ENCODE assay signal across 8 cellular contexts in the genomic region with DNA sequence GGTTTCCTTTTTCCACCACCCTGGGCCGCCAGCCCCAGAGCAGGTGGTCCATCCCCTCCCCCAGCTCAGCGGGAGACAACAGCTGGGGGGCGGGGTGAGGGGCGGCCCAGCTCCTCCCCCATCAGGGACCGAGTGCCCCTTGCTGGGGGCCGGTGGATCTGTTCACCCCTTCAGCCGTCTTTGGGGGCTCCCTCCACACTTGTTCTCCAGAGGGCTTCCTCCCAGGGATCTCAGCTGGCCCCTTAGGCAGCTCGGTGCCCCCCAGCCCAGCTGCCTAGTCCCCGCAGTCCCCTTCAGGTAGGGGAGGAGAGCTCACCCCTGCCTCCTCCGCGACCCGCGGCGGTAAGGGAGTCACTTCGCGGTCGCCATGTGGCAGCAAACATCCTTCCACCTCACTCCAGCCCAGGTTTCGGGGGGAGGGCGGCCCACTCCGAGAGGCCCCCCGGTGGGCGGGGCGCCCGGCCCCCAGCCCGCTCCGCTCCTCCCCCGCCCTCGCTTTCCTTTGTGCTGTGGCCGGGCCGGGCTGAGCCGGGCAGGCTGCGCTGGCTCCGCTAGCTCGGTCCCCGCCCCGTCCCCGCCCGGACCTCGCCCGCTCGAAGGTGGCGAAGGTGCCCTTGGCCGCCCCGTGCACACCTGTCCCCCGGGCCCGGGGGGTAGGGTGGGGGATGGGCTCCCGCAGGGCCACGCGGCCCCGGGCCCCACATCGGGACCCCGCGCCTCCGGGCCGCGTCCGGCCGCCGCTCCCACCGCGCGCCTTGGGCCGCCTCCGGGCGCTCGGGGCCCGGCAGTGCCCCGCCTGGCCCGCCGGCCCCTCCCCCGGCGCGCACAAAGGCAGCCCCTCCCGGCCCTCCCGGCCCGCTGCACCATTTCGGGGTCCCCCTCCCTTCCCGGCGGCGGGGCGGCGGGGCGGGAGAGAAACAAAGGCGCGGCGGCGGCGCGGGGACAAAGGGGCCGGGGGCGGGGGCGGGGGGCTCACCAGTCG. TPM values are rescaled to one million over a fixed set of nuclear protein-coding genes. Genes with fewer than 3 reads are reported as not detected.
DNase-seq lines count a peak whose midpoint lies in the region; ATAC-seq and TF ChIP-seq lines count a peak whose summit lies in the region.

No MANE protein-coding gene starts in this region.

- no peak for TF ChIP-seq CTCF in CD4-positive, alpha-beta T cell (IDR thresholded peaks at IDR 0.05)
- TF ChIP-seq CTCF in left ventricle myocardium inferior (IDR thresholded peaks at IDR 0.05; ENCODE audit: borderline replicate concordance) (no peak), gastrocnemius medialis (IDR thresholded peaks at IDR 0.05 in 4 of 5, conservative IDR thresholded peaks at IDR 0.05 in 1 of 5) (no peak)

- no peak overlapping the region for H3K27ac Mint-ChIP-seq in CD4-positive, alpha-beta T cell

- in situ Hi-C loops in gastrocnemius medialis (cut with MboI; ENCODE audit: low sequenced_read_pairs in 4 of 4), result no loop called here

- H3K36me3 Mint-ChIP-seq in CD4-positive, alpha-beta T cell (ENCODE audit: low read depth), result no peaks in the 10 kb centered on the region

- H3K4me3 Mint-ChIP-seq in CD4-positive, alpha-beta T cell, result peak overlapping the region; percentile 78

- DNase-seq in CD4-positive, alpha-beta T cell, result peak in 5 of 10 experiments; percentile 19 to 47 (median 29)
- DNase-seq in NCI-H69 (lab: John Stamatoyannopoulos, UW), result peak; percentile 77
- DNase-seq in activated effector memory CD4-positive, alpha-beta T cell treated with anti-CD3 and anti-CD28 coated beads, Interleukin-2, amount 50 U/mL, for 16 hours, result peak; percentile 77
- no peak for DNase-seq in left ventricle myocardium inferior
- DNase-seq in gastrocnemius medialis, result no peak
- no peak for DNase-seq in NCI-H128 (lab: John Stamatoyannopoulos, UW; ENCODE audit: unreplicated experiment)

- TF ChIP-seq POLR2A in gastrocnemius medialis (IDR thresholded peaks at IDR 0.05), result no peak

- CTCF ChIA-PET in CD4-positive, alpha-beta T cell (lab: Charles Lee), result interaction anchor here (0.9 to 1.4 kb wide), 5 partner anchors 16 to 68 kb away, joined by 3 to 5 read pairs (median 4); no protein-coding TSS in a partner anchor

- H3K9me3 Mint-ChIP-seq in CD4-positive, alpha-beta T cell, result no peaks in the 10 kb centered on the region

- H3K4me1 ChIP-seq in left ventricle myocardium inferior, result peaks cover 75% of the 10 kb centered on the region
- peaks cover 14 to 16% of the 10 kb centered on the region in 2 donors for H3K4me1 ChIP-seq in gastrocnemius medialis

- H3K36me3 ChIP-seq in left ventricle myocardium inferior, result no peaks in the 10 kb centered on the region
- H3K36me3 ChIP-seq in gastrocnemius medialis, result no peaks in the 10 kb centered on the region

- peaks cover 22% of the 10 kb centered on the region for H3K4me1 Mint-ChIP-seq in CD4-positive, alpha-beta T cell (ENCODE audit: low read depth)

- peaks cover 6% of the 10 kb centered on the region for H3K27me3 Mint-ChIP-seq in CD4-positive, alpha-beta T cell

- H3K9me3 ChIP-seq in CD4-positive, alpha-beta T cell (ENCODE audit: control insufficient read depth, low read length), result no peaks in the 10 kb centered on the region
- H3K9me3 ChIP-seq in left ventricle myocardium inferior (replicated peaks), result no peaks in the 10 kb centered on the region
- no peaks in the 10 kb centered on the region for H3K9me3 ChIP-seq in gastrocnemius medialis

- peak overlapping the region; percentile 79 for H3K4me3 ChIP-seq in left ventricle myocardium inferior
- H3K4me3 ChIP-seq in gastrocnemius medialis, result peak overlapping the region; percentile 62 to 74 (median 69)

- intact Hi-C loops in CD4-positive, alpha-beta T cell (cut with DNase I, micrococcal nuclease), result no loop called here
- intact Hi-C loops in left ventricle myocardium inferior (cut with micrococcal nuclease), result no loop called here
- intact Hi-C loops in gastrocnemius medialis (cut with DNase I; ENCODE audit: low total_unique reads), result no loop called here

- H3K27me3 ChIP-seq in CD4-positive, alpha-beta T cell (ENCODE audit: control insufficient read depth, insufficient read depth, low read length), result no peaks in the 10 kb centered on the region
- H3K27me3 ChIP-seq in left ventricle myocardium inferior (ENCODE audit: low read depth) (peaks cover 94% of the 10 kb centered on the region), gastrocnemius medialis (peaks cover 0 to 4% (median 0%) of the 10 kb centered on the region in 3 donors)

- POLR2A ChIA-PET in CD4-positive, alpha-beta T cell (lab: Charles Lee), result interaction anchor here (0.9 to 1.7 kb wide), 6 partner anchors 17 to 82 kb away, joined by 3 to 6 read pairs (median 4); a partner anchor contains a TSS

- peak; percentile 50 for ATAC-seq in CD4-positive, alpha-beta T cell (ENCODE audit: poor library complexity)
- ATAC-seq in GM21381 (IDR thresholded peaks at IDR 0.05; ENCODE audit: unreplicated experiment) (peak; percentile 47), gastrocnemius medialis (no peak), GM21360 (IDR thresholded peaks at IDR 0.05; ENCODE audit: unreplicated experiment) (no peak)

- no peak overlapping the region for H3K27ac ChIP-seq in CD4-positive, alpha-beta T cell (ENCODE audit: low read depth, low read length)
- H3K27ac ChIP-seq in left ventricle myocardium inferior (replicated peaks) (peak overlapping the region; percentile 92), gastrocnemius medialis (peak overlapping the region; percentile 69 to 79 (median 72))

RNA-seq across cellular contexts. Expression of a gene that starts 0.7 kb away (rescaled TPM):
- 1 to 10 TPM; 1.8 to 2.5 TPM for total RNA-seq in CD4-positive, alpha-beta T cell
- 21.8 TPM for total RNA-seq in left ventricle myocardium inferior
- 10 to 100 TPM; 16.3 to 27.5 (median 23.2) TPM for total RNA-seq in gastrocnemius medialis

RNA-seq across cellular contexts. Expression of a gene that starts 24.7 kb away (rescaled TPM):
- total RNA-seq in CD4-positive, alpha-beta T cell, result 1 to 10 TPM; 5.2 to 6.0 TPM
- 54.4 TPM for total RNA-seq in left ventricle myocardium inferior
- 100 to 1,000 TPM; 132 to 244 (median 220) TPM for total RNA-seq in gastrocnemius medialis

RNA-seq across cellular contexts. Expression of a gene that starts 26.1 kb away (rescaled TPM):
- total RNA-seq in CD4-positive, alpha-beta T cell, result 10 to 100 TPM; 23.3 to 23.5 TPM
- total RNA-seq in left ventricle myocardium inferior (2.1 TPM), gastrocnemius medialis (1 to 10 TPM in 2 of 4 donors, under 1 TPM in 1, not detected in 1; 0.63 to 2.0 (median 1.4) TPM)

RNA-seq across cellular contexts. Expression of a gene that starts 36.9 kb away (rescaled TPM):
- total RNA-seq in CD4-positive, alpha-beta T cell, result 1 to 10 TPM; 1.3 to 1.4 TPM
- total RNA-seq in left ventricle myocardium inferior (3.3 TPM), gastrocnemius medialis (1 to 10 TPM; 2.1 to 5.1 (median 2.9) TPM)

RNA-seq across cellular contexts. Expression of a gene that starts 44.0 kb away (rescaled TPM):
- 10 to 100 TPM; 49.6 to 49.7 TPM for total RNA-seq in CD4-positive, alpha-beta T cell
- total RNA-seq in left ventricle myocardium inferior (29.7 TPM), gastrocnemius medialis (100 to 1,000 TPM in 1 of 4 donors, 10 to 100 TPM in 3; 47.1 to 105 (median 62.3) TPM)

Comparison
In these comparisons a context has a peak if more than half of its experiments do, and no peak if none do; other contexts are left out.
1. ATAC-seq: peak in CD4-positive, alpha-beta T cell (single experiment) and GM21381 (single experiment); none in gastrocnemius medialis (0 of 2) and GM21360 (single experiment).
2. DNase-seq: peak in NCI-H69 (single experiment) and activated effector memory CD4-positive, alpha-beta T cell treated with anti-CD3 and anti-CD28 coated beads, Interleukin-2, amount 50 U/mL, for 16 hours (single experiment); none in left ventricle myocardium inferior (single experiment), gastrocnemius medialis (0 of 2) and NCI-H128 (single experiment).